In the genomic region with DNA sequence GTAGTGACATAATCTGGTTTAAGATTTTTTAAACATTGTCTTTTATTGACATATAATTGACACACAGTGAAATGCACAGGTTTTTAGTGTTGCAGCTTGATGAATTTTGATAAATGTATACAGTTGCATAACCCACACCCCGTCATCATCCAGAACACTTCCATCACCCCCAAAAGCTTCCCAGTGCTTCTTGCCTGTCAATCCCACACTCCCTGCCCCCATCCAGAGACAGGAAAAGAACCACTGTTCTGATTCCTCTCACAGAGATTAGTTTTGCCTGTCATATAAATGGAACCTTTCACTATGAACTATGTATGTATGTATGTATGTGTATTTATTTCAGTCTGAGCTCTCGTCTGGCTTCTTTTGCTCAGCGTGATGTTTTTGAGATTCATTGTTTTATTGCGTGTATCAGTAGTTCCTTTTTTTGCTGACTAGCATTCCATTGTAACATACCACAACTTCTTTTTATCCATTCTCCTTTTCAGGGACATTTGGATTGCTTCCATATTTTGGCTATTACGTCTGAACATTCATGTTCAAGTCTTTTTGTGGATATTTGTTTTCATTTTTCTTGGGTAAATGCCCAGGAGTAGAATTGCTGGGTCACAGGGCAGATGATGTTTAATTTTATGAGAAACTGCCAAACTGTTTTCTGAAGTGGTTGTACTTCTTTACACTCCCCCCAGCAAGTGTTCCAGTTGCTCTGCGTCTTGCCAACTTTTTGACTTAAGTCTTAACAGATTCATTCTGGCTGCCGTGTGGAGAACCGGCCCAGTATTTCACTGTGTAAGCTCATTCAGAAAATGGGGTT, we compare ENCODE assay signal across 9 cellular contexts. TPM values are rescaled to one million over a fixed set of nuclear protein-coding genes. Genes with fewer than 3 reads are reported as not detected.
DNase-seq lines count a peak whose midpoint lies in the region; ATAC-seq and TF ChIP-seq lines count a peak whose summit lies in the region.
"Had no signal": no experiment of that assay in that cellular context is flagged by ENCODE, and none has a peak within 500 bp of the region (broad histone marks: within the 10 kb centered on the region; RNA-seq: fewer than 3 reads in every experiment).

No MANE protein-coding gene starts in this region.

- H2AFZ ChIP-seq in PC-3 (ENCODE audit: low read length) = no peak overlapping the region

- H3K27me3 ChIP-seq in PC-3 (ENCODE audit: low read length) (no peaks in the 10 kb centered on the region), esophagus muscularis mucosa (no peaks in the 10 kb centered on the region)

- 0 out of 2 replicates have a peak overlapping the region, but pooled peaks have one; percentile 3 for H3K4me2 ChIP-seq in PC-3 (ENCODE audit: low read length)

- H3K36me3 ChIP-seq in PC-3 (ENCODE audit: low read depth, low read length) (peaks cover 29% of the 10 kb centered on the region), esophagus muscularis mucosa (peaks cover 8 to 54% (median 25%) of the 10 kb centered on the region in 4 donors)

- intact Hi-C loops in PC-3 (cut with micrococcal nuclease) (loop anchor here (10.0 kb wide), 1 partner anchor 363 kb away; no protein-coding TSS in a partner anchor), esophagus muscularis mucosa (cut with DNase I) (no loop called here)

- WGBS in esophagus muscularis mucosa = 27% methylated on average over 8 of the region's 8 CpGs

- no peak overlapping the region for H3K4me3 ChIP-seq in PC-3 (ENCODE audit: low read length)
- H3K4me3 ChIP-seq in esophagus muscularis mucosa = no peak overlapping the region

- TF ChIP-seq POLR2A in esophagus muscularis mucosa (IDR thresholded peaks at IDR 0.05; ENCODE audit: low read depth) = no peak

- no TSS peak for BruUV-seq in PC-3 (replicated peaks; lab: Mats Ljungman, UMichigan)

- H3K9me3 ChIP-seq in PC-3 (ENCODE audit: low read length) (no peaks in the 10 kb centered on the region), esophagus muscularis mucosa (no peaks in the 10 kb centered on the region)

- ATAC-seq in PC-3 = peak; percentile 48

- DNase-seq in Daoy (ENCODE audit: low read depth) (peak; percentile 55), PC-3 (peak; percentile 58), esophagus muscularis mucosa (ENCODE audit: extremely low spot score) (no peak), pulmonary artery endothelial cell (ENCODE audit: low read depth, low spot score) (peak; percentile 83), NCI-H345 (lab: John Stamatoyannopoulos, UW) (no peak), LoVo (ENCODE audit: low spot score) (no peak)
- no peak for DNase-seq in activated CD4-positive, CD25-positive, alpha-beta regulatory T cell treated with anti-CD3 and anti-CD28 coated beads, Interleukin-2, amount 50 U/mL, for 72 hours
- DNase-seq in central memory CD4-positive, alpha-beta T cell = no peak
- DNase-seq: NK-92 treated with Interleukin-12 subunit alpha and Interleukin-12 subunit beta, amount 100 ng/mL, for 24 hours had no signal

- H3K9ac ChIP-seq in PC-3 (ENCODE audit: low read length) = no peak overlapping the region

- CTCF ChIA-PET in PC-3 (lab: Charles Lee) = no interaction called here

- H3K27ac ChIP-seq in PC-3 (ENCODE audit: low read length) (no peak overlapping the region), esophagus muscularis mucosa (replicated peaks in 1 of 4) (peak overlapping the region; percentile 53 to 74 (median 72))

- H4K20me1 ChIP-seq in PC-3 (ENCODE audit: low read length) = 0 out of 2 replicates have a peak, but pooled peaks cover 8% of the 10 kb centered on the region

- no peaks in the 10 kb centered on the region for H3K9me2 ChIP-seq in PC-3 (replicated peaks; ENCODE audit: low read length)

- POLR2A ChIA-PET in PC-3 (lab: Charles Lee; ENCODE audit: unreplicated experiment) = no interaction called here

- H3K4me1 ChIP-seq in PC-3 (ENCODE audit: insufficient read depth, low read length) (peaks cover 5% of the 10 kb centered on the region; the same call in 1 of the 2 replicates), esophagus muscularis mucosa (peaks cover 3 to 29% (median 27%) of the 10 kb centered on the region in 4 donors)

- TF ChIP-seq CTCF in PC-3 (conservative IDR thresholded peaks at IDR 0.05; ENCODE audit: low read depth, low read length) (no peak), esophagus muscularis mucosa (IDR thresholded peaks at IDR 0.05) (no peak)

- no peaks in the 10 kb centered on the region for H3F3A ChIP-seq in PC-3 (ENCODE audit: low read length, unreplicated experiment)

- peaks cover 65% of the 10 kb centered on the region for H3K79me2 ChIP-seq in PC-3 (ENCODE audit: low read length)

- TF ChIP-seq EP300 in esophagus muscularis mucosa (IDR thresholded peaks at IDR 0.05) = no peak

RNA-seq across cellular contexts. Expression of a gene that starts 8.7 kb away (rescaled TPM):
- total RNA-seq in Daoy (2014; rRNA removed; shearing (Covaris generic)) = 13.8 and 15.3 TPM in 2 replicates
- 14.5 and 14.8 TPM in 2 replicates for total RNA-seq in PC-3 (2014; rRNA removed)
- total RNA-seq in esophagus muscularis mucosa = 10 to 100 TPM; 10.4 to 15.9 (median 14.0) TPM
- 6.3 and 7.8 TPM in 2 replicates for total RNA-seq in pulmonary artery endothelial cell

RNA-seq across cellular contexts. Expression of a gene that starts 19.4 kb away (rescaled TPM):
- total RNA-seq in Daoy (2014; rRNA removed; shearing (Covaris generic)) = 34.8 and 42.5 TPM in 2 replicates
- total RNA-seq in PC-3 (2014; rRNA removed) (48.0 and 53.6 TPM in 2 replicates), esophagus muscularis mucosa (10 to 100 TPM; 33.6 to 51.1 (median 41.0) TPM), pulmonary artery endothelial cell (42.7 and 69.5 TPM in 2 replicates)

Comparison
In these comparisons a context has a peak if more than half of its experiments do, and no peak if none do; other contexts are left out.
1. DNase-seq: peak in Daoy (single experiment), PC-3 (single experiment) and pulmonary artery endothelial cell (single experiment); none in esophagus muscularis mucosa (single experiment), NCI-H345 (single experiment), activated CD4-positive, CD25-positive, alpha-beta regulatory T cell treated with anti-CD3 and anti-CD28 coated beads, Interleukin-2, amount 50 U/mL, for 72 hours (single experiment), LoVo (single experiment) and central memory CD4-positive, alpha-beta T cell (single experiment).